1 cellular context compared by ENCODE assay signal in the genomic region with DNA sequence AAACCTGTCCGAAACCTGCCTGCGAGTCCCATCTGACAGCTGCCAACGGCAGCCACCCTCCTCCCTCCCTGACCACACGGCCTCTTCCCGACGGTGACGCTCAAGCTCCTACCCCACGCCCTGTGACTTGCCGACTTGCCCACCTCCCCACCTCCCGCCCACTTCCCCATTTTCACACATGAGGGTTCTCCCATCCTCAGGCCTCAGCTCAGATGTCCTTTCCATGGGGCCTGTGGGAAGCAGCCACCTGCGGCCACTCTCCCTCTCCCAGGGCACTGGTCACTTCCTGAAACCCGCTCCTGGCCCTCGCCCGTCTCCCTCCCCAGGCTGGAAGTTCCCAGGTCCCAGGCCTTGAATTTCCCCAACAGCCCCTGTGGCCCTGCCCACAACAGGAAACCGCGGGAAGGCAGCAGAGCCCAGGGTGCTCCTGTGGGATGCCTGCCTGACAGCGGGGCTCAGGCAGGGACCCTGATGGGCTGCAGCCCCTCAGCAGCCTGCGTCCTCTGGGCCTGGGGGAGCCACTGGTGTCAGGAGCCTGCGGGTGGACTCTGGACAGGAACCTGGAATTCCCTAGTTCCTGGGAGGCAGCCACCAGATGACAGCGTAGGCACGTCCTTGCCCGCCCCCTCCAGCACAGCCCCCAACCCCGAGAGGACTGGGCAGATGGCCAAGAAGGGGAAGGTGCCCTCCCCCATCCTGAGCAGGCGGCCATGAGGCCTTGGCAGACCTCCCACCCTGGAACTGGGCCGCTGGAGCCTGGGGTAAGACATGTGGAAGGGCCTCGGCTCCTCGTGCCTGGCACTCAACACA.
TF ChIP-seq lines count a peak whose summit lies in the region.

No MANE protein-coding gene starts in this region.

TF ChIP-seq in HepG2, 621 proteins besides CTCF, POLR2A, EP300 and RAD21 (continued from another document and continues in another):
- TF ChIP-seq, protein P1, sequence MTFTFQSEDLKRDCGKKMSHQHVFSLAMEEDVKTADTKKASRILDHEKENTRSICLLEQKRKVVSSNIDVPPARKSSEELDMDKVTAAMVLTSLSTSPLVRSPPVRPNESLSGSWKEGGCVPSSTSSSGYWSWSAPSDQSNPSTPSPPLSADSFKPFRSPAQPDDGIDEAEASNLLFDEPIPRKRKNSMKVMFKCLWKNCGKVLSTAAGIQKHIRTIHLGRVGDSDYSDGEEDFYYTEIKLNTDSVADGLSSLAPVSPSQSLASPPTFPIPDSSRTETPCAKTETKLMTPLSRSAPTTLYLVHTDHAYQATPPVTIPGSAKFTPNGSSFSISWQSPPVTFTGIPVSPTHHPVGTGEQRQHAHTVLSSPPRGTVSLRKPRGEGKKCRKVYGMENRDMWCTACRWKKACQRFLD (CRISPR knock-in tag; IDR thresholded peaks at IDR 0.05; ENCODE audit: borderline replicate concordance), result no peak
- TF ChIP-seq, protein P2, sequence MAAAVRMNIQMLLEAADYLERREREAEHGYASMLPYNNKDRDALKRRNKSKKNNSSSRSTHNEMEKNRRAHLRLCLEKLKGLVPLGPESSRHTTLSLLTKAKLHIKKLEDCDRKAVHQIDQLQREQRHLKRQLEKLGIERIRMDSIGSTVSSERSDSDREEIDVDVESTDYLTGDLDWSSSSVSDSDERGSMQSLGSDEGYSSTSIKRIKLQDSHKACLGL (CRISPR knock-in tag; IDR thresholded peaks at IDR 0.05), result no peak
- TF ChIP-seq ZNF800 (CRISPR knock-in tag; IDR thresholded peaks at IDR 0.05) (no peak), ZNF646 (CRISPR knock-in tag; IDR thresholded peaks at IDR 0.05) (no peak), EEA1 (CRISPR knock-in tag; IDR thresholded peaks at IDR 0.05; ENCODE audit: borderline replicate concordance) (no peak), ZNF710 (CRISPR knock-in tag; IDR thresholded peaks at IDR 0.05; ENCODE audit: borderline replicate concordance) (no peak), NR1H2 (CRISPR knock-in tag; IDR thresholded peaks at IDR 0.05; ENCODE audit: borderline replicate concordance, low read depth) (no peak), ZNF687 (CRISPR knock-in tag; IDR thresholded peaks at IDR 0.05) (peak; percentile 89), NCOA5 (CRISPR knock-in tag; IDR thresholded peaks at IDR 0.05) (no peak), ZNF17 (CRISPR knock-in tag; IDR thresholded peaks at IDR 0.05) (no peak), ZNF746 (CRISPR knock-in tag; IDR thresholded peaks at IDR 0.05) (no peak), ZFP91 (CRISPR knock-in tag; IDR thresholded peaks at IDR 0.05; ENCODE audit: borderline replicate concordance) (peak; percentile 50; the same call in 1 of the 2 replicates), SP5 (CRISPR knock-in tag; IDR thresholded peaks at IDR 0.05; ENCODE audit: borderline replicate concordance, low read depth) (peak; percentile 43; the same call in 1 of the 2 replicates), ZBTB21 (CRISPR knock-in tag; IDR thresholded peaks at IDR 0.05) (no peak), ZNF557 (CRISPR knock-in tag; IDR thresholded peaks at IDR 0.05) (no peak), MTERF4 (CRISPR knock-in tag; IDR thresholded peaks at IDR 0.05) (no peak), ZNF577 (CRISPR knock-in tag; IDR thresholded peaks at IDR 0.05; ENCODE audit: borderline replicate concordance, low read depth) (no peak), RNF2 (conservative IDR thresholded peaks at IDR 0.05; ENCODE audit: low read depth) (no peak), MTF2 (CRISPR knock-in tag; IDR thresholded peaks at IDR 0.05; ENCODE audit: borderline replicate concordance) (no peak), ZBTB46 (CRISPR knock-in tag; IDR thresholded peaks at IDR 0.05; ENCODE audit: borderline replicate concordance) (no peak), ZNF883 (CRISPR knock-in tag; IDR thresholded peaks at IDR 0.05; ENCODE audit: not compliant biosample characterization) (no peak), ZNF138 (CRISPR knock-in tag; IDR thresholded peaks at IDR 0.05; ENCODE audit: low read depth) (no peak), ZC3H13 (CRISPR knock-in tag; IDR thresholded peaks at IDR 0.05) (peak; percentile 81)
- TF ChIP-seq, protein P3, sequence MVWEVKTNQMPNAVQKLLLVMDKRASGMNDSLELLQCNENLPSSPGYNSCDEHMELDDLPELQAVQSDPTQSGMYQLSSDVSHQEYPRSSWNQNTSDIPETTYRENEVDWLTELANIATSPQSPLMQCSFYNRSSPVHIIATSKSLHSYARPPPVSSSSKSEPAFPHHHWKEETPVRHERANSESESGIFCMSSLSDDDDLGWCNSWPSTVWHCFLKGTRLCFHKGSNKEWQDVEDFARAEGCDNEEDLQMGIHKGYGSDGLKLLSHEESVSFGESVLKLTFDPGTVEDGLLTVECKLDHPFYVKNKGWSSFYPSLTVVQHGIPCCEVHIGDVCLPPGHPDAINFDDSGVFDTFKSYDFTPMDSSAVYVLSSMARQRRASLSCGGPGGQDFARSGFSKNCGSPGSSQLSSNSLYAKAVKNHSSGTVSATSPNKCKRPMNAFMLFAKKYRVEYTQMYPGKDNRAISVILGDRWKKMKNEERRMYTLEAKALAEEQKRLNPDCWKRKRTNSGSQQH (CRISPR knock-in tag; IDR thresholded peaks at IDR 0.05; ENCODE audit: low read depth), result no peak
